Comparison of ENCODE assay signal across 8 cellular contexts in genomic region chr1:31977361-31978131, GRCh38. TPM values are rescaled to one million over a fixed set of nuclear protein-coding genes. Genes with fewer than 3 reads are reported as not detected.
DNase-seq lines count a peak whose midpoint lies in the region; ATAC-seq and TF ChIP-seq lines count a peak whose summit lies in the region.

No MANE protein-coding gene starts in this region.

- no peak overlapping the region for H3K4me3 Mint-ChIP-seq in stimulated activated naive CD8-positive, alpha-beta T cell treated with anti-CD3 and anti-CD28 coated beads, Interleukin-15, amount 100 ng/mL, for 72 hours

- H3K36me3 ChIP-seq in SJCRH30, result no peaks in the 10 kb centered on the region

- peaks cover 27% of the 10 kb centered on the region for H3K4me1 Mint-ChIP-seq in stimulated activated naive CD8-positive, alpha-beta T cell treated with anti-CD3 and anti-CD28 coated beads, Interleukin-15, amount 100 ng/mL, for 72 hours

- H3K27me3 ChIP-seq in SJCRH30, result no peaks in the 10 kb centered on the region

- H3K4me3 ChIP-seq in SJCRH30 (no peak overlapping the region), fibroblast of villous mesenchyme (ENCODE audit: low read depth, low read length) (no peak overlapping the region)

- ATAC-seq in stimulated activated naive CD8-positive, alpha-beta T cell treated with anti-CD3 and anti-CD28 coated beads, Interleukin-15, amount 100 ng/mL, for 72 hours, result peak; percentile 38
- no peak for ATAC-seq in stimulated activated naive CD8-positive, alpha-beta T cell treated with anti-CD3 and anti-CD28 coated beads, Interleukin-15, Interleukin-2, amounts not matched to agents 100 U/mL and 50 U/mL, for 24 hours
- ATAC-seq in GM21723 (IDR thresholded peaks at IDR 0.05; ENCODE audit: unreplicated experiment), result no peak

- H3K27ac ChIP-seq in SJCRH30, result no peak overlapping the region

- no peaks in the 10 kb centered on the region for H3K9me3 Mint-ChIP-seq in stimulated activated naive CD8-positive, alpha-beta T cell treated with anti-CD3 and anti-CD28 coated beads, Interleukin-15, amount 100 ng/mL, for 72 hours

- H3K9me3 ChIP-seq in SJCRH30 (replicated peaks), result no peaks in the 10 kb centered on the region

- no peak for DNase-seq in stimulated activated naive CD8-positive, alpha-beta T cell treated with anti-CD3 and anti-CD28 coated beads, Interleukin-15, amount 100 ng/mL, for 72 hours
- DNase-seq in stimulated activated naive CD8-positive, alpha-beta T cell treated with anti-CD3 and anti-CD28 coated beads, Interleukin-15, Interleukin-2, amounts not matched to agents 100 U/mL and 50 U/mL, for 24 hours, result no peak
- DNase-seq in SJCRH30, result peak; percentile 25 to 54
- DNase-seq in fibroblast of villous mesenchyme (ENCODE audit: low read depth), result peak; percentile 67
- peak; percentile 54 for DNase-seq in stromal cell of bone marrow (ENCODE audit: low read depth)
- no peak for DNase-seq in T-helper 9 cell
- DNase-seq in cerebellar nuclear complex (lab: John Stamatoyannopoulos, UW), result no peak

- peaks cover 5% of the 10 kb centered on the region; the same call in 1 of the 2 replicates for H3K4me1 ChIP-seq in SJCRH30

- H3K27ac Mint-ChIP-seq in stimulated activated naive CD8-positive, alpha-beta T cell treated with anti-CD3 and anti-CD28 coated beads, Interleukin-15, amount 100 ng/mL, for 72 hours, result peak overlapping the region; percentile 29 to 55

- no peaks in the 10 kb centered on the region for H3K27me3 Mint-ChIP-seq in stimulated activated naive CD8-positive, alpha-beta T cell treated with anti-CD3 and anti-CD28 coated beads, Interleukin-15, amount 100 ng/mL, for 72 hours

- TF ChIP-seq CTCF in fibroblast of villous mesenchyme (IDR thresholded peaks at IDR 0.05; ENCODE audit: insufficient read depth, low read depth, low read length), result peak; percentile 65

RNA-seq across cellular contexts. Expression of gene KHDRBS1, which starts 36.1 kb away (rescaled TPM):
- total RNA-seq in SJCRH30 (2014; rRNA removed; shearing (Covaris generic)), result 128 and 138 TPM in 2 replicates
- 50.3 and 51.0 TPM in 2 replicates for total RNA-seq in fibroblast of villous mesenchyme

RNA-seq across cellular contexts. Expression of gene PTP4A2, which starts 39.4 kb away (rescaled TPM):
- total RNA-seq in SJCRH30 (2014; rRNA removed; shearing (Covaris generic)), result 311 and 314 TPM in 2 replicates
- total RNA-seq in fibroblast of villous mesenchyme, result 388 and 503 TPM in 2 replicates

Comparison
In these comparisons a context has a peak if more than half of its experiments do, and no peak if none do; other contexts are left out.
1. DNase-seq: peak in SJCRH30 (2 of 2), fibroblast of villous mesenchyme (single experiment) and stromal cell of bone marrow (single experiment); none in stimulated activated naive CD8-positive, alpha-beta T cell treated with anti-CD3 and anti-CD28 coated beads, Interleukin-15, amount 100 ng/mL, for 72 hours (0 of 2), stimulated activated naive CD8-positive, alpha-beta T cell treated with anti-CD3 and anti-CD28 coated beads, Interleukin-15, Interleukin-2, amounts not matched to agents 100 U/mL and 50 U/mL, for 24 hours (single experiment), T-helper 9 cell (single experiment) and cerebellar nuclear complex (0 of 2).